ENCODE assay signal across 1 cellular context in the genomic region with DNA sequence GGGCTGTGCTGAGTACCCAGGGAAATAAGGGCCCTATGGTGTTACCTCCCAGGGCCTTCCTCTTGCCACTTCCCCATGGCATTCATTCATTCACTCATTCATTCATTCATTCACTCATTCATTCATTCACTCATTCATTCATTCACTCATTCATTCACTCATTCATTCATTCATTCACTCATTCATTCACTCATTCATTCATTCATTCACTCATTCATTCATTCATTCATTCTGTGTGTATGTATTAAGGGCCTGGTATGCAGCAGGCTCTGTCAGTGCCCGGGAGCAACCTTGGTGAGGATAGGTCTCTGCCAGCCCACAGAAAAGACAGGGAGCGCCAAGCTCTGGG.
TF ChIP-seq lines count a peak whose summit lies in the region.

No MANE protein-coding gene starts in this region.

TF ChIP-seq in K562, 482 proteins besides CTCF, POLR2A, EP300 and RAD21:
- TF ChIP-seq, protein P1, sequence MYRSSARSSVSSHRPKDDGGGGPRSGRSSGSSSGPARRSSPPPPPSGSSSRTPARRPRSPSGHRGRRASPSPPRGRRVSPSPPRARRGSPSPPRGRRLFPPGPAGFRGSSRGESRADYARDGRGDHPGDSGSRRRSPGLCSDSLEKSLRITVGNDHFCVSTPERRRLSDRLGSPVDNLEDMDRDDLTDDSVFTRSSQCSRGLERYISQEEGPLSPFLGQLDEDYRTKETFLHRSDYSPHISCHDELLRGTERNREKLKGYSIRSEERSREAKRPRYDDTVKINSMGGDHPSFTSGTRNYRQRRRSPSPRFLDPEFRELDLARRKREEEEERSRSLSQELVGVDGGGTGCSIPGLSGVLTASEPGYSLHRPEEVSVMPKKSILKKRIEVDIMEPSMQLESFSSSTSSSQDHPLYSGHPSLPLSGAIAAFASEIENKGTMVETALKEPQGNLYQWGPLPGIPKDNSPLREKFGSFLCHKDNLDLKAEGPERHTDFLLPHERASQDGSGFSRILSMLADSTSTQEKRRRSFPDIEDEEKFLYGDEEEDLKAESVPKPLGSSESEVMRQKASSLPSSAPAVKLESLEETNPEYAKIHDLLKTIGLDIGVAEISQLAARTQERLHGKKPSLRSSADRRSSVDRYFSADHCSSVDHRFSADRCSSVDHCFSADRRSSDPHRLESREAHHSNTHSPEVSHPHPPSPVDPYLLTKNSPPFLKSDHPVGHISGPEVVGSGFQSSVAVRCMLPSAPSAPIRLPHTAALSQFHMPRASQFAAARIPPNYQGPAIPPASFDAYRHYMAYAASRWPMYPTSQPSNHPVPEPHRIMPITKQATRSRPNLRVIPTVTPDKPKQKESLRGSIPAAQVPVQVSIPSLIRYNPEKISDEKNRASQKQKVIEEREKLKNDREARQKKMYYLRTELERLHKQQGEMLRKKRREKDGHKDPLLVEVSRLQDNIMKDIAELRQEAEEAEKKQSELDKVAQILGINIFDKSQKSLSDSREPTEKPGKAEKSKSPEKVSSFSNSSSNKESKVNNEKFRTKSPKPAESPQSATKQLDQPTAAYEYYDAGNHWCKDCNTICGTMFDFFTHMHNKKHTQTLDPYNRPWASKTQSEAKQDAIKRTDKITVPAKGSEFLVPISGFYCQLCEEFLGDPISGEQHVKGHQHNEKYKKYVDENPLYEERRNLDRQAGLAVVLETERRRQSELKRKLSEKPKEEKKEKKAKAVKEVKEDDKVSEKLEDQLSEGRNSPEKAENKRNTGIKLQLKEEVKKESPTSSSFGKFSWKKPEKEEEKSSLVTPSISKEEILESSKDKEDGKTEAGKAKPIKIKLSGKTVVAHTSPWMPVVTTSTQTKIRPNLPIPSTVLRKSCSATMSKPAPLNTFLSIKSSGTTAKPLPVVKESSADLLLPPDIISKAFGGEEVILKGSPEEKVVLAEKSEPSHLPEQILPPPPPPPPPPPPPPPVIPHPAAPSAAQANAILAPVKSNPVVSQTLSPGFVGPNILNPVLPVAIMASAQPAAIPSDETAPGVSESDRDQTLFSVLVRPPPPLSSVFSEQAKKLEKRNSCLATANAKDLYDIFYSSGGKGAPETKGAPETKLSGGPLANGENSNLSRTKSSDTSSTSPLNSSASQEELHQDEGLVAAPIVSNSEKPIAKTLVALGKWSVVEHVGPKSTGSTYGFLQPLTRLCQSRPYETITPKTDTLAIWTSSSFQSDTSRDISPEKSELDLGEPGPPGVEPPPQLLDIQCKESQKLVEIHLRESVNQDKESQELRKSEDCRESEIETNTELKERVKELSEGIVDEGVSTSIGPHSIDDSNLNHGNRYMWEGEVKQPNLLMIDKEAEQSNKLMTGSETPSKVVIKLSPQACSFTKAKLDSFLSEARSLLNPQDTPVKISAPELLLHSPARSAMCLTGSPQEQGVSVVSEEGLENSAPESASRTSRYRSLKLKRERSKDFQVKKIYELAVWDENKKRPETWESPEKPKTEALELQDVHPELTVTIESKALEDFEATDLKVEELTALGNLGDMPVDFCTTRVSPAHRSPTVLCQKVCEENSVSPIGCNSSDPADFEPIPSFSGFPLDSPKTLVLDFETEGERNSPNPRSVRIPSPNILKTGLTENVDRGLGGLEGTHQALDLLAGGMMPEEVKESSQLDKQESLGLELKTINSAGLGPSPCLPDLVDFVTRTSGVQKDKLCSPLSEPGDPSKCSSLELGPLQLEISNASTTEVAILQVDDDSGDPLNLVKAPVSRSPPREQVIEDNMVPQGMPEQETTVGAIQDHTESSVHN (IDR thresholded peaks at IDR 0.05; ENCODE audit: borderline replicate concordance in 1 of 2, low read depth in 1 of 2) = peak in 1 of 2 experiments; percentile 42; a peak in 1 of 4 replicates
- TF ChIP-seq ADNP (tag; IDR thresholded peaks at IDR 0.05) (peak; percentile 81), ZNF24 (IDR thresholded peaks at IDR 0.05) (peak; percentile 99)
TF ChIP-seq in K562: peak in this region for 3; not testable (repeated sequence) for 479.
